20 cellular contexts compared by ENCODE assay signal in genomic region chrX:302975-303374, GRCh38. TPM values are rescaled to one million over a fixed set of nuclear protein-coding genes. Genes with fewer than 3 reads are reported as not detected.
DNase-seq lines count a peak whose midpoint lies in the region; ATAC-seq and TF ChIP-seq lines count a peak whose summit lies in the region.
"Had no signal": no experiment of that assay in that cellular context is flagged by ENCODE, and none has a peak within 500 bp of the region (broad histone marks: within the 10 kb centered on the region; RNA-seq: fewer than 3 reads in every experiment).

No MANE protein-coding gene starts in this region.

- no peak for DNase-seq in A673 (ENCODE audit: low spot score)
- DNase-seq in IMR-90: no peak
- peak; percentile 72 for DNase-seq in chondrocyte (ENCODE audit: low spot score)
- peak; percentile 65 for DNase-seq in osteoblast (ENCODE audit: insufficient read length, low spot score, missing footprints)
- no peak for DNase-seq in gastrocnemius medialis
- no peak for DNase-seq in stimulated activated naive CD4-positive, alpha-beta T cell (lab: John Stamatoyannopoulos, UW)
- DNase-seq in germinal center (ENCODE audit: low spot score): no peak
- DNase-seq: DMS53; EL; NCI-H1417; NCI-H187; NCI-H2107; NCI-H510A; NCI-H748 treated with DMSO at 0.1 percent for 48 hours; NK-92 treated with Interleukin-12 subunit alpha and Interleukin-12 subunit beta, amount 100 ng/mL, for 24 hours; RPMI8226; SJCRH30 had no signal

- 91% methylated on average over 9 of the region's 19 CpGs; no CpG with 5 or more reads in 1 of the 2 experiments for WGBS in IMR-90 (ENCODE audit: extremely low coverage in 2 of 2, insufficient read length in 1 of 2), 2 experiments

- H3K4me1 Mint-ChIP-seq in chondrocyte (ENCODE audit: low read depth): no peaks in the 10 kb centered on the region
- H3K4me1 Mint-ChIP-seq: CD4-positive, alpha-beta memory T cell had no signal

- intact Hi-C loops in A673 (cut with micrococcal nuclease; ENCODE audit: unreplicated experiment) (no loop called here), IMR-90 (cut with micrococcal nuclease) (no loop called here), gastrocnemius medialis (cut with DNase I; ENCODE audit: low total_unique reads) (no loop called here)

- H3K27me3 Mint-ChIP-seq in chondrocyte (ENCODE audit: low read depth): no peaks in the 10 kb centered on the region
- H3K27me3 Mint-ChIP-seq: CD4-positive, alpha-beta memory T cell had no signal

- H4K91ac ChIP-seq in IMR-90 (ENCODE audit: insufficient read depth, low read depth, low read length): no peak overlapping the region

- TF ChIP-seq RAD21 in IMR-90 (IDR thresholded peaks at IDR 0.05; ENCODE audit: low read length): no peak

- H3K18ac ChIP-seq in IMR-90 (ENCODE audit: low read depth, low read length): no peak overlapping the region

- ATAC-seq in IMR-90 (ENCODE audit: low read depth) (no peak), gastrocnemius medialis (no peak), GM18498 (IDR thresholded peaks at IDR 0.05; ENCODE audit: unreplicated experiment) (no peak)

- no peak overlapping the region for H3K4ac ChIP-seq in IMR-90 (ENCODE audit: low read depth, low read length)

- no peaks in the 10 kb centered on the region for H3K79me2 ChIP-seq in osteoblast (ENCODE audit: insufficient read depth, low read length)

- H3K36me3 ChIP-seq in A673 (ENCODE audit: insufficient read depth, low read length, poor library complexity, severe bottlenecking) (peaks cover 63% of the 10 kb centered on the region), IMR-90 (ENCODE audit: control insufficient read depth, insufficient read depth, low read length) (peaks cover 56% of the 10 kb centered on the region), osteoblast (ENCODE audit: insufficient read depth, low read length) (peaks cover 34% of the 10 kb centered on the region), gastrocnemius medialis (peaks cover 0 to 37% of the 10 kb centered on the region in 2 donors)

- H3K4me1 ChIP-seq in A673 (ENCODE audit: insufficient read depth, low read length, poor library complexity, severe bottlenecking): no peaks in the 10 kb centered on the region
- no peaks in the 10 kb centered on the region for H3K4me1 ChIP-seq in IMR-90 (ENCODE audit: control insufficient read depth, insufficient read depth, low read length)
- H3K4me1 ChIP-seq in osteoblast (ENCODE audit: insufficient read depth, low read length): no peaks in the 10 kb centered on the region
- H3K4me1 ChIP-seq in gastrocnemius medialis: no peaks in the 10 kb centered on the region
- H3K4me1 ChIP-seq: BLaER1, SJCRH30 had no signal

- no peak overlapping the region for H2BK5ac ChIP-seq in IMR-90 (ENCODE audit: low read depth, low read length, poor library complexity, severe bottlenecking)

- BruUV-seq in A673 (replicated peaks; lab: Mats Ljungman, UMichigan): TSS peak; percentile 46
- no TSS peak for BruUV-seq in IMR-90 (replicated peaks; lab: Mats Ljungman, UMichigan)

- H3K4me2 ChIP-seq in IMR-90 (ENCODE audit: low read depth, low read length): no peak overlapping the region
- no peak overlapping the region for H3K4me2 ChIP-seq in osteoblast (ENCODE audit: insufficient read depth, low read length)
- H3K4me2 ChIP-seq: BLaER1 had no signal

- 0 out of 4 replicates have a peak, but pooled peaks cover 0 to 3% of the 10 kb centered on the region in 2 experiments for H3K79me1 ChIP-seq in IMR-90 (ENCODE audit: low read depth in 1 of 2, low read length in 2 of 2)

- H3K56ac ChIP-seq in IMR-90 (ENCODE audit: extremely low read depth, insufficient read depth, low read length): no peak overlapping the region

- no peak overlapping the region for H4K8ac ChIP-seq in IMR-90 (ENCODE audit: low read depth in 2 of 2, low read length in 2 of 2)

- peaks cover 15% of the 10 kb centered on the region for H3K36me3 Mint-ChIP-seq in chondrocyte (ENCODE audit: low read depth)

- H3K9me3 ChIP-seq in A673 (ENCODE audit: low read depth, low read length, poor library complexity, severe bottlenecking) (no peaks in the 10 kb centered on the region), IMR-90 (ENCODE audit: control insufficient read depth, insufficient read depth, low read length) (peaks cover 3% of the 10 kb centered on the region; the same call in 1 of the 2 replicates), osteoblast (ENCODE audit: low read depth, low read length) (no peaks in the 10 kb centered on the region), gastrocnemius medialis (no peaks in the 10 kb centered on the region)
- H3K9me3 ChIP-seq: BLaER1, SJCRH30 had no signal

- no peak overlapping the region for H3K4me3 Mint-ChIP-seq in chondrocyte (ENCODE audit: unreplicated experiment)
- H3K4me3 Mint-ChIP-seq: CD4-positive, alpha-beta memory T cell had no signal

- H3K27me3 ChIP-seq in A673 (replicated peaks; ENCODE audit: insufficient read depth, low read depth, low read length, poor library complexity): no peaks in the 10 kb centered on the region
- H3K27me3 ChIP-seq in IMR-90 (ENCODE audit: control insufficient read depth, insufficient read depth, low read length): no peaks in the 10 kb centered on the region
- no peaks in the 10 kb centered on the region for H3K27me3 ChIP-seq in osteoblast (ENCODE audit: insufficient read depth, low read length)
- H3K27me3 ChIP-seq in gastrocnemius medialis: no peaks in the 10 kb centered on the region
- H3K27me3 ChIP-seq: BLaER1, SJCRH30 had no signal

- no peak overlapping the region for H2AK5ac ChIP-seq in IMR-90 (ENCODE audit: low read depth, low read length)

- H2BK120ac ChIP-seq in IMR-90 (ENCODE audit: low read depth, low read length): no peak overlapping the region

- H3K14ac ChIP-seq in IMR-90 (replicated peaks; ENCODE audit: low read depth, low read length): no peak overlapping the region

- no peak for TF ChIP-seq CTCF in A673 (conservative IDR thresholded peaks at IDR 0.05; ENCODE audit: low read depth, low read length)
- TF ChIP-seq CTCF in IMR-90 (conservative IDR thresholded peaks at IDR 0.05; ENCODE audit: low read depth, low read length): no peak
- TF ChIP-seq CTCF in chondrocyte (IDR thresholded peaks at IDR 0.05): no peak
- TF ChIP-seq CTCF in osteoblast (IDR thresholded peaks at IDR 0.05; ENCODE audit: extremely low read depth, low read depth, low read length): no peak
- no peak for TF ChIP-seq CTCF in gastrocnemius medialis (IDR thresholded peaks at IDR 0.05 in 4 of 5, conservative IDR thresholded peaks at IDR 0.05 in 1 of 5)

- no peak overlapping the region for H3K27ac ChIP-seq in A673 (ENCODE audit: low read depth, low read length, poor library complexity, severe bottlenecking)
- no peak overlapping the region for H3K27ac ChIP-seq in IMR-90 (ENCODE audit: insufficient read depth, low read length)
- H3K27ac ChIP-seq in osteoblast (ENCODE audit: low read depth, low read length): no peak overlapping the region
- no peak overlapping the region for H3K27ac ChIP-seq in gastrocnemius medialis
- H3K27ac ChIP-seq: BLaER1, SJCRH30 had no signal

- no peak overlapping the region for H3K23ac ChIP-seq in IMR-90 (ENCODE audit: low read depth, low read length)

- POLR2A ChIA-PET in A673 (lab: Charles Lee; ENCODE audit: low non-redundant PET) (no interaction called here), IMR-90 (lab: Charles Lee; ENCODE audit: unreplicated experiment) (no interaction called here)

- no peak overlapping the region for H3K27ac Mint-ChIP-seq in chondrocyte (ENCODE audit: unreplicated experiment)
- H3K27ac Mint-ChIP-seq: CD4-positive, alpha-beta memory T cell had no signal

- CTCF ChIA-PET in A673 (lab: Charles Lee) (no interaction called here), IMR-90 (lab: Yijun Ruan, JAX) (no interaction called here)

- in situ Hi-C loops in IMR-90 (cut with MboI; ENCODE audit: low sequenced_read_pairs) (no loop called here), gastrocnemius medialis (cut with MboI; ENCODE audit: low sequenced_read_pairs in 4 of 4) (no loop called here)

- H2BK15ac ChIP-seq in IMR-90 (ENCODE audit: low read depth, low read length): no peak overlapping the region

- no peaks in the 10 kb centered on the region for H3K9me1 ChIP-seq in IMR-90 (ENCODE audit: insufficient read depth, low read length)

- no peak overlapping the region for H4K5ac ChIP-seq in IMR-90 (ENCODE audit: low read depth, low read length)

- H3K9me3 Mint-ChIP-seq in chondrocyte (ENCODE audit: low read depth): no peaks in the 10 kb centered on the region

- H4K20me1 ChIP-seq in IMR-90 (ENCODE audit: insufficient read depth, low read length): no peaks in the 10 kb centered on the region
- no peaks in the 10 kb centered on the region for H4K20me1 ChIP-seq in osteoblast (ENCODE audit: insufficient read depth, low read length)

- no peak overlapping the region for H3K4me3 ChIP-seq in A673 (ENCODE audit: low read depth, low read length, poor library complexity, severe bottlenecking)
- H3K4me3 ChIP-seq in IMR-90 (ENCODE audit: insufficient read depth, low read depth, low read length): no peak overlapping the region
- no peak overlapping the region for H3K4me3 ChIP-seq in osteoblast (ENCODE audit: insufficient read depth, low read length)
- no peak overlapping the region for H3K4me3 ChIP-seq in gastrocnemius medialis
- H3K4me3 ChIP-seq: BLaER1, SJCRH30 had no signal

- H2AK9ac ChIP-seq in IMR-90 (replicated peaks; ENCODE audit: low read depth, low read length, poor library complexity): peak overlapping the region; percentile 55

- H2AFZ ChIP-seq in IMR-90 (replicated peaks; ENCODE audit: low read length, poor library complexity) (no peak overlapping the region), osteoblast (ENCODE audit: low read length) (no peak overlapping the region)

- TF ChIP-seq POLR2A in IMR-90 (IDR thresholded peaks at IDR 0.05; ENCODE audit: low read depth, low read length) (no peak), gastrocnemius medialis (IDR thresholded peaks at IDR 0.05) (no peak)

- dilution Hi-C loops in IMR-90 (cut with HindIII; ENCODE audit: low sequenced_read_pairs, unreplicated experiment): no loop called here

- no peak overlapping the region for H3K9ac ChIP-seq in IMR-90 (ENCODE audit: low read depth, low read length)
- H3K9ac ChIP-seq: BLaER1 had no signal

- H2BK20ac ChIP-seq in IMR-90 (ENCODE audit: low read depth, low read length): no peak overlapping the region

RNA-seq across cellular contexts. Expression of gene GTPBP6, which starts 15.6 kb away (rescaled TPM):
- 82.3 and 85.1 TPM in 2 replicates for total RNA-seq in A673 (2021)
- 24.0 and 24.7 TPM in 2 replicates for total RNA-seq in IMR-90 (2012; rRNA removed)
- polyA plus RNA-seq in IMR-90 (2012; rRNA removed): 31.6 and 36.6 TPM in 2 replicates
- 35.3 and 45.5 TPM in 2 replicates for polyA plus RNA-seq in IMR-90 (2012; cell fraction: cytosol; rRNA removed)
- 29.3 and 56.5 TPM in 2 replicates for polyA plus RNA-seq in IMR-90 (2012; cell fraction: nucleus; rRNA removed; ENCODE audit: low replicate concordance)
- total RNA-seq in chondrocyte: 37.6 to 42.2 TPM (median 42.0 TPM) in 3 replicates
- total RNA-seq in osteoblast: 34.2 and 34.4 TPM in 2 replicates
- total RNA-seq in gastrocnemius medialis: 10 to 100 TPM; 40.1 to 79.4 (median 46.9) TPM

RNA-seq across cellular contexts. Expression of gene PLCXD1, which starts 21.8 kb away (rescaled TPM):
- total RNA-seq in A673 (2021): 60.9 and 72.7 TPM in 2 replicates
- 16.7 and 19.2 TPM in 2 replicates for total RNA-seq in IMR-90 (2012; rRNA removed)
- polyA plus RNA-seq in IMR-90 (2012; rRNA removed): 16.9 and 17.7 TPM in 2 replicates
- polyA plus RNA-seq in IMR-90 (2012; cell fraction: cytosol; rRNA removed): 13.3 and 17.3 TPM in 2 replicates
- 32.9 and 59.1 TPM in 2 replicates for polyA plus RNA-seq in IMR-90 (2012; cell fraction: nucleus; rRNA removed; ENCODE audit: low replicate concordance)
- 6.8 to 8.0 TPM (median 7.7 TPM) in 3 replicates for total RNA-seq in chondrocyte
- total RNA-seq in osteoblast: 3.3 and 4.1 TPM in 2 replicates
- 1 to 10 TPM in 1 of 4 donors, under 1 TPM in 3; 0.36 to 1.7 (median 0.66) TPM for total RNA-seq in gastrocnemius medialis

Comparison
In these comparisons a context has a peak if more than half of its experiments do, and no peak if none do; other contexts are left out.
1. DNase-seq: peak in chondrocyte (single experiment) and osteoblast (single experiment); none in A673 (single experiment), IMR-90 (single experiment), gastrocnemius medialis (0 of 2), stimulated activated naive CD4-positive, alpha-beta T cell (0 of 6) and germinal center (single experiment).